In the genomic region with DNA sequence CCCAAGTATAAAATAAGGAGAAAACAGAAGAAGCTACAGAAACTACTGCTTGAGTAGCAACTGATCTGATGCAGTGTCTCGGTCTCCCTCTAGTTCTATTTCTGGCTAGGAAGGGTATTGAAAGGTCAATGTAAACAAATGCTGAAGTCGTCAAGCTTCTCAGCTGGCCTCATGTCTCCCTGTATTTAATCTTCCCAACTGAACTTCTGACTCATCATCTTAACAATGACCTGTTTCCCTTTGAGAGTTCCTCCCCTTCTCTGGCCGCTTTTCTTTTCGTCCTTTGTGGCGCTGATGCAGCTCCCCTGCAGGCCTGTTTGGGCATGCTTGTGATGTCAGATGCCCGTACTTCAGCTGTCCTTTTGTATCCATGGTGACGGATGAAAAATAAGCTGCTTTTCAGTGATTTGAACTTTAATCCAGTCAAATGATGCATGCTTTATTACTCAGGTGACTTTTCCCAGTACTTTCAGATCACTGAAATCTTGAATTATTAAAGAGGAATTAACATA, we compare ENCODE assay signal across 8 cellular contexts. TPM values are rescaled to one million over a fixed set of nuclear protein-coding genes. Genes with fewer than 3 reads are reported as not detected.
DNase-seq lines count a peak whose midpoint lies in the region; ATAC-seq and TF ChIP-seq lines count a peak whose summit lies in the region.

No MANE protein-coding gene starts in this region.

- H3K27me3 ChIP-seq in esophagus (ENCODE audit: control insufficient read depth in 1 of 2, insufficient read depth in 2 of 2, low read length in 2 of 2): no peaks in the 10 kb centered on the region

- H3K9me3 ChIP-seq in esophagus (ENCODE audit: control insufficient read depth in 2 of 2, insufficient read depth in 1 of 2, low read depth in 1 of 2, low read length in 1 of 2): no peaks in the 10 kb centered on the region

- no peak overlapping the region for H3K4me3 Mint-ChIP-seq in natural killer cell
- no peak overlapping the region for H3K4me3 Mint-ChIP-seq in natural killer cell treated with Interleukin-12 subunit alpha and Interleukin-12 subunit beta and Interleukin-15 and Interleukin-18, amount 100 ng/mL, for 72 hours

- peaks cover 4 to 5% of the 10 kb centered on the region in 2 donors for H3K4me1 Mint-ChIP-seq in natural killer cell
- H3K4me1 Mint-ChIP-seq in natural killer cell treated with Interleukin-12 subunit alpha and Interleukin-12 subunit beta and Interleukin-15 and Interleukin-18, amount 100 ng/mL, for 72 hours (ENCODE audit: low read depth in 2 of 2): peaks cover 5 to 6% of the 10 kb centered on the region in 2 donors

- H3K9me3 Mint-ChIP-seq in natural killer cell: no peaks in the 10 kb centered on the region
- no peaks in the 10 kb centered on the region for H3K9me3 Mint-ChIP-seq in natural killer cell treated with Interleukin-12 subunit alpha and Interleukin-12 subunit beta and Interleukin-15 and Interleukin-18, amount 100 ng/mL, for 72 hours

- 13 to 16% methylated on average over 7 of the region's 7 CpGs for WGBS in esophagus, 2 donors

- intact Hi-C loops in natural killer cell (cut with micrococcal nuclease): no loop called here

- peak overlapping the region in 1 of 2 donors; percentile 60 for H3K27ac Mint-ChIP-seq in natural killer cell
- H3K27ac Mint-ChIP-seq in natural killer cell treated with Interleukin-12 subunit alpha and Interleukin-12 subunit beta and Interleukin-15 and Interleukin-18, amount 100 ng/mL, for 72 hours: no peak overlapping the region

- no peaks in the 10 kb centered on the region for H3K4me1 ChIP-seq in esophagus (ENCODE audit: control insufficient read depth in 2 of 2, insufficient read depth in 2 of 2, low read length in 1 of 2)

- H3K27ac ChIP-seq in esophagus (ENCODE audit: low read depth in 2 of 2, low read length in 1 of 2): peak overlapping the region; percentile 21 to 22

- no peak for TF ChIP-seq CTCF in natural killer cell (IDR thresholded peaks at IDR 0.05)

- DNase-seq in natural killer cell: no peak
- no peak for DNase-seq in natural killer cell treated with Interleukin-12 subunit alpha and Interleukin-12 subunit beta and Interleukin-15 and Interleukin-18, amount 100 ng/mL, for 72 hours (ENCODE audit: low spot score)
- DNase-seq in NCI-H1048 (lab: John Stamatoyannopoulos, UW): peak; percentile 61
- DNase-seq in SK-N-DZ (ENCODE audit: low spot score): peak; percentile 76
- DNase-seq in middle frontal gyrus (ENCODE audit: extremely low spot score, low spot score): peak; percentile 45
- no peak for DNase-seq in stimulated activated CD4-positive, alpha-beta T cell treated with anti-CD3 and anti-CD28 coated beads, Interleukin-4, amount 100 ng/mL, for 4 hours

- no peaks in the 10 kb centered on the region for H3K36me3 ChIP-seq in esophagus (ENCODE audit: control insufficient read depth in 2 of 2, insufficient read depth in 2 of 2, low read length in 1 of 2)

- ATAC-seq in natural killer cell (peak; percentile 49 to 85 (median 63)), HG02642 (IDR thresholded peaks at IDR 0.05; ENCODE audit: poor library complexity, unreplicated experiment) (peak; percentile 89)
- ATAC-seq in natural killer cell treated with Interleukin-12 subunit alpha and Interleukin-12 subunit beta and Interleukin-15 and Interleukin-18, amount 100 ng/mL, for 72 hours: no peak

- H3K36me3 Mint-ChIP-seq in natural killer cell: no peaks in the 10 kb centered on the region
- no peaks in the 10 kb centered on the region for H3K36me3 Mint-ChIP-seq in natural killer cell treated with Interleukin-12 subunit alpha and Interleukin-12 subunit beta and Interleukin-15 and Interleukin-18, amount 100 ng/mL, for 72 hours

- no peaks in the 10 kb centered on the region for H3K27me3 Mint-ChIP-seq in natural killer cell (ENCODE audit: low read depth in 2 of 2)
- peaks cover 0 to 3% of the 10 kb centered on the region in 2 donors for H3K27me3 Mint-ChIP-seq in natural killer cell treated with Interleukin-12 subunit alpha and Interleukin-12 subunit beta and Interleukin-15 and Interleukin-18, amount 100 ng/mL, for 72 hours

- H3K4me3 ChIP-seq in esophagus (ENCODE audit: low read depth in 1 of 2, low read length in 2 of 2): no peak overlapping the region

RNA-seq across cellular contexts. Expression of a gene that starts 7.8 kb away (rescaled TPM):
- under 1 TPM in 1 of 3 donors, not detected in 2; 0.07 TPM for total RNA-seq in natural killer cell
- under 1 TPM; 0.07 to 0.08 TPM for total RNA-seq in natural killer cell treated with Interleukin-12 subunit alpha and Interleukin-12 subunit beta and Interleukin-15 and Interleukin-18, amount 100 ng/mL, for 72 hours
- 3.6 and 5.4 TPM in 2 replicates for polyA plus RNA-seq in SK-N-DZ (2014; cell fraction: cytosol; rRNA removed)
- polyA plus RNA-seq in SK-N-DZ (2014; cell fraction: nucleus; rRNA removed): 3.9 and 4.0 TPM in 2 replicates
- under 1 TPM; 0.73 to 0.94 TPM for polyA plus RNA-seq in esophagus

Comparison
In these comparisons a context has a peak if more than half of its experiments do, and no peak if none do; other contexts are left out.
1. ATAC-seq: peak in natural killer cell (3 of 3) and HG02642 (single experiment); none in natural killer cell treated with Interleukin-12 subunit alpha and Interleukin-12 subunit beta and Interleukin-15 and Interleukin-18, amount 100 ng/mL, for 72 hours (0 of 2).
2. DNase-seq: peak in NCI-H1048 (single experiment), SK-N-DZ (single experiment) and middle frontal gyrus (single experiment); none in natural killer cell (single experiment), natural killer cell treated with Interleukin-12 subunit alpha and Interleukin-12 subunit beta and Interleukin-15 and Interleukin-18, amount 100 ng/mL, for 72 hours (single experiment) and stimulated activated CD4-positive, alpha-beta T cell treated with anti-CD3 and anti-CD28 coated beads, Interleukin-4, amount 100 ng/mL, for 4 hours (0 of 2).